30 cellular contexts compared by ENCODE assay signal in genomic region chr19:18737954-18738351, GRCh38. TPM values are rescaled to one million over a fixed set of nuclear protein-coding genes. Genes with fewer than 3 reads are reported as not detected.
DNase-seq lines count a peak whose midpoint lies in the region; ATAC-seq and TF ChIP-seq lines count a peak whose summit lies in the region.
"Had no signal": no experiment of that assay in that cellular context is flagged by ENCODE, and none has a peak within 500 bp of the region (broad histone marks: within the 10 kb centered on the region; RNA-seq: fewer than 3 reads in every experiment).

No MANE protein-coding gene starts in this region.

- no peaks in the 10 kb centered on the region for H3K9me2 ChIP-seq in hepatocyte (replicated peaks; ENCODE audit: insufficient read depth)

- H3K36me3 Mint-ChIP-seq in CD8-positive, alpha-beta T cell = peaks cover 4% of the 10 kb centered on the region
- no peaks in the 10 kb centered on the region for H3K36me3 Mint-ChIP-seq in WTC11
- H3K36me3 Mint-ChIP-seq in nephron (ENCODE audit: low read depth) = no peaks in the 10 kb centered on the region
- H3K36me3 Mint-ChIP-seq: memory B cell; stimulated activated memory B cell treated with anti-CD40 and anti-IgM and Interleukin-4, amounts not matched to agents 10 μg/mL and 1 μg/mL and 100 μg/mL, for 72 hours had no signal

- H3K4me1 Mint-ChIP-seq in CD8-positive, alpha-beta T cell (ENCODE audit: low read depth) = peaks cover 2% of the 10 kb centered on the region
- H3K4me1 Mint-ChIP-seq in WTC11 = peaks cover 2% of the 10 kb centered on the region; the same call in 1 of the 2 replicates
- peaks cover 29% of the 10 kb centered on the region for H3K4me1 Mint-ChIP-seq in nephron
- H3K4me1 Mint-ChIP-seq: memory B cell; stimulated activated memory B cell treated with anti-CD40 and anti-IgM and Interleukin-4, amounts not matched to agents 10 μg/mL and 1 μg/mL and 100 μg/mL, for 72 hours had no signal

- no peaks in the 10 kb centered on the region for H3K9me3 ChIP-seq in CD8-positive, alpha-beta T cell (ENCODE audit: low read length)
- H3K9me3 ChIP-seq in hepatocyte (ENCODE audit: low read depth) = no peaks in the 10 kb centered on the region
- H3K9me3 ChIP-seq: gastrocnemius medialis, Peyer's patch, spleen, suprapubic skin had no signal

- intact Hi-C loops in CD8-positive, alpha-beta T cell (cut with DNase I, micrococcal nuclease) = no loop called here

- POLR2A ChIA-PET in CD8-positive, alpha-beta T cell (lab: Charles Lee) = no interaction called here
- POLR2A ChIA-PET in WTC11 (lab: Charles Lee) = no interaction called here

- 40% methylated on average over 1 of the region's 1 CpG for WGBS in hepatocyte (ENCODE audit: low lambda C conversion rate, missing lambda C conversion rate)

- peak overlapping the region; percentile 42 for H3K27ac Mint-ChIP-seq in CD8-positive, alpha-beta T cell
- peak overlapping the region; percentile 51 for H3K27ac Mint-ChIP-seq in WTC11
- H3K27ac Mint-ChIP-seq in nephron = peak overlapping the region; percentile 55 to 86 (median 66)
- H3K27ac Mint-ChIP-seq: activated CD8-positive, alpha-beta T cell treated with anti-CD3 and anti-CD28 coated beads, Interleukin-2, amount 10 ng/mL, durations not matched to agents 7 days and 5 days; memory B cell; stimulated activated memory B cell treated with anti-CD40 and anti-IgM and Interleukin-4, amounts not matched to agents 10 μg/mL and 1 μg/mL and 100 μg/mL, for 72 hours had no signal

- H3K27me3 Mint-ChIP-seq in CD8-positive, alpha-beta T cell (ENCODE audit: low read depth) = no peaks in the 10 kb centered on the region
- H3K27me3 Mint-ChIP-seq in WTC11 (ENCODE audit: low read depth) (no peaks in the 10 kb centered on the region), nephron (ENCODE audit: low read depth) (peaks cover 4% of the 10 kb centered on the region)
- H3K27me3 Mint-ChIP-seq: effector memory CD8-positive, alpha-beta T cell; memory B cell; stimulated activated memory B cell treated with anti-CD40 and anti-IgM and Interleukin-4, amounts not matched to agents 10 μg/mL and 1 μg/mL and 100 μg/mL, for 72 hours had no signal

- peaks cover 28% of the 10 kb centered on the region for H3K79me2 ChIP-seq in hepatocyte

- no peak overlapping the region for H2AFZ ChIP-seq in hepatocyte

- no peaks in the 10 kb centered on the region for H3K9me3 Mint-ChIP-seq in CD8-positive, alpha-beta T cell
- H3K9me3 Mint-ChIP-seq in WTC11 = no peaks in the 10 kb centered on the region
- H3K9me3 Mint-ChIP-seq in nephron = no peaks in the 10 kb centered on the region
- H3K9me3 Mint-ChIP-seq: effector memory CD8-positive, alpha-beta T cell; memory B cell; stimulated activated memory B cell treated with anti-CD40 and anti-IgM and Interleukin-4, amounts not matched to agents 10 μg/mL and 1 μg/mL and 100 μg/mL, for 72 hours had no signal

- H3K4me3 Mint-ChIP-seq in CD8-positive, alpha-beta T cell = no peak overlapping the region
- H3K4me3 Mint-ChIP-seq in WTC11 (no peak overlapping the region), nephron (no peak overlapping the region)
- H3K4me3 Mint-ChIP-seq: activated CD8-positive, alpha-beta T cell treated with anti-CD3 and anti-CD28 coated beads, Interleukin-2, amount 10 ng/mL, durations not matched to agents 7 days and 5 days; effector memory CD8-positive, alpha-beta T cell; memory B cell; stimulated activated memory B cell treated with anti-CD40 and anti-IgM and Interleukin-4, amounts not matched to agents 10 μg/mL and 1 μg/mL and 100 μg/mL, for 72 hours had no signal

- no peak for ATAC-seq in CD8-positive, alpha-beta T cell
- ATAC-seq in WTC11 = no peak
- no peak for ATAC-seq in HG03139 (IDR thresholded peaks at IDR 0.05; ENCODE audit: unreplicated experiment)
- no peak for ATAC-seq in GM21526 (IDR thresholded peaks at IDR 0.05; ENCODE audit: low FRiP score, unreplicated experiment)
- ATAC-seq: activated CD8-positive, alpha-beta T cell treated with anti-CD3 and anti-CD28 coated beads, Interleukin-2, amount 10 ng/mL, durations not matched to agents 7 days and 5 days; effector memory CD8-positive, alpha-beta T cell; gastrocnemius medialis; stimulated activated memory B cell treated with anti-CD40 and anti-IgM and Interleukin-4, amounts not matched to agents 10 μg/mL and 1 μg/mL and 100 μg/mL, for 72 hours had no signal

- no peaks in the 10 kb centered on the region for H3K4me1 ChIP-seq in CD8-positive, alpha-beta T cell (ENCODE audit: insufficient read depth, low read length)
- peaks cover 58% of the 10 kb centered on the region for H3K4me1 ChIP-seq in hepatocyte (ENCODE audit: insufficient read depth)
- H3K4me1 ChIP-seq: gastrocnemius medialis had no signal

- no peak overlapping the region for H3K27ac ChIP-seq in CD8-positive, alpha-beta T cell (ENCODE audit: low read depth, low read length)
- H3K27ac ChIP-seq in hepatocyte = peak overlapping the region; percentile 88
- H3K27ac ChIP-seq: gastrocnemius medialis, Peyer's patch, spleen, suprapubic skin had no signal

- no peaks in the 10 kb centered on the region for H3K36me3 ChIP-seq in CD8-positive, alpha-beta T cell (ENCODE audit: insufficient read depth, low read length)
- H3K36me3 ChIP-seq in hepatocyte (replicated peaks; ENCODE audit: insufficient read depth, low read depth) = no peaks in the 10 kb centered on the region
- H3K36me3 ChIP-seq: gastrocnemius medialis, Peyer's patch, suprapubic skin had no signal

- TF ChIP-seq CTCF in CD8-positive, alpha-beta T cell (IDR thresholded peaks at IDR 0.05) = no peak
- no peak for TF ChIP-seq CTCF in WTC11 (IDR thresholded peaks at IDR 0.05)
- no peak for TF ChIP-seq CTCF in hepatocyte (IDR thresholded peaks at IDR 0.05; ENCODE audit: poor library complexity)
- TF ChIP-seq CTCF in nephron (IDR thresholded peaks at IDR 0.05; ENCODE audit: unreplicated experiment in 3 of 3) = no peak

- H4K20me1 ChIP-seq in hepatocyte (ENCODE audit: insufficient read depth, poor library complexity, severe bottlenecking) = no peaks in the 10 kb centered on the region

- no peak overlapping the region for H3K4me3 ChIP-seq in CD8-positive, alpha-beta T cell (ENCODE audit: low read depth, low read length)
- H3K4me3 ChIP-seq in hepatocyte = no peak overlapping the region
- H3K4me3 ChIP-seq: gastrocnemius medialis, Peyer's patch, spleen, suprapubic skin had no signal

- DNase-seq in CD8-positive, alpha-beta T cell = no peak
- no peak for DNase-seq in WTC11 (ENCODE audit: low spot score)
- peak; percentile 67 for DNase-seq in hepatocyte (ENCODE audit: low spot score)
- no peak for DNase-seq in SW480 (ENCODE audit: low spot score)
- DNase-seq in NCI-H146 (lab: John Stamatoyannopoulos, UW) = no peak
- DNase-seq: activated CD4-positive, alpha-beta T cell treated with anti-CD3 and anti-CD28 coated beads for 1 hour; activated CD8-positive, alpha-beta T cell treated with anti-CD3 and anti-CD28 coated beads, Interleukin-2, amount 10 ng/mL, durations not matched to agents 7 days and 5 days; activated gamma-delta T cell treated with Interleukin-2 at 50 U/mL for 16 hours; C1 segment of cervical spinal cord; DMS 273 treated with DMSO at 0.1 percent for 48 hours; effector memory CD8-positive, alpha-beta T cell; gastrocnemius medialis; KG1; MM.1S; NCI-H1436; NCI-H2107; NCI-H510A treated with DMSO at 0.1 percent for 48 hours; Peyer's patch; retina; spleen; stimulated activated CD4-positive, alpha-beta T cell treated with anti-CD3 and anti-CD28 coated beads, Interleukin-2, amount 100 ng/mL, for 48 hours; T-helper 1 cell had no signal

- peak overlapping the region; percentile 25 for H3K4me2 ChIP-seq in hepatocyte

- H3K27me3 ChIP-seq in CD8-positive, alpha-beta T cell (ENCODE audit: insufficient read depth, low read length) = no peaks in the 10 kb centered on the region
- no peaks in the 10 kb centered on the region for H3K27me3 ChIP-seq in hepatocyte
- H3K27me3 ChIP-seq: gastrocnemius medialis, Peyer's patch, spleen, suprapubic skin had no signal

- CTCF ChIA-PET in CD8-positive, alpha-beta T cell (lab: Charles Lee) = no interaction called here
- CTCF ChIA-PET in WTC11 (lab: Charles Lee) = no interaction called here

TF ChIP-seq in WTC11, 78 proteins besides CTCF, POLR2A, EP300 and RAD21 (continues in another document):
- TF ChIP-seq, protein P1, sequence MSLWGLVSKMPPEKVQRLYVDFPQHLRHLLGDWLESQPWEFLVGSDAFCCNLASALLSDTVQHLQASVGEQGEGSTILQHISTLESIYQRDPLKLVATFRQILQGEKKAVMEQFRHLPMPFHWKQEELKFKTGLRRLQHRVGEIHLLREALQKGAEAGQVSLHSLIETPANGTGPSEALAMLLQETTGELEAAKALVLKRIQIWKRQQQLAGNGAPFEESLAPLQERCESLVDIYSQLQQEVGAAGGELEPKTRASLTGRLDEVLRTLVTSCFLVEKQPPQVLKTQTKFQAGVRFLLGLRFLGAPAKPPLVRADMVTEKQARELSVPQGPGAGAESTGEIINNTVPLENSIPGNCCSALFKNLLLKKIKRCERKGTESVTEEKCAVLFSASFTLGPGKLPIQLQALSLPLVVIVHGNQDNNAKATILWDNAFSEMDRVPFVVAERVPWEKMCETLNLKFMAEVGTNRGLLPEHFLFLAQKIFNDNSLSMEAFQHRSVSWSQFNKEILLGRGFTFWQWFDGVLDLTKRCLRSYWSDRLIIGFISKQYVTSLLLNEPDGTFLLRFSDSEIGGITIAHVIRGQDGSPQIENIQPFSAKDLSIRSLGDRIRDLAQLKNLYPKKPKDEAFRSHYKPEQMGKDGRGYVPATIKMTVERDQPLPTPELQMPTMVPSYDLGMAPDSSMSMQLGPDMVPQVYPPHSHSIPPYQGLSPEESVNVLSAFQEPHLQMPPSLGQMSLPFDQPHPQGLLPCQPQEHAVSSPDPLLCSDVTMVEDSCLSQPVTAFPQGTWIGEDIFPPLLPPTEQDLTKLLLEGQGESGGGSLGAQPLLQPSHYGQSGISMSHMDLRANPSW (CRISPR knock-in tag; conservative IDR thresholded peaks at IDR 0.05; ENCODE audit: low read depth) = no peak
- TF ChIP-seq ZNF219 (CRISPR knock-in tag; IDR thresholded peaks at IDR 0.05; ENCODE audit: borderline replicate concordance) = no peak
- no peak for TF ChIP-seq CBFB (CRISPR knock-in tag; IDR thresholded peaks at IDR 0.05; ENCODE audit: low read depth)
- TF ChIP-seq, protein P2, sequence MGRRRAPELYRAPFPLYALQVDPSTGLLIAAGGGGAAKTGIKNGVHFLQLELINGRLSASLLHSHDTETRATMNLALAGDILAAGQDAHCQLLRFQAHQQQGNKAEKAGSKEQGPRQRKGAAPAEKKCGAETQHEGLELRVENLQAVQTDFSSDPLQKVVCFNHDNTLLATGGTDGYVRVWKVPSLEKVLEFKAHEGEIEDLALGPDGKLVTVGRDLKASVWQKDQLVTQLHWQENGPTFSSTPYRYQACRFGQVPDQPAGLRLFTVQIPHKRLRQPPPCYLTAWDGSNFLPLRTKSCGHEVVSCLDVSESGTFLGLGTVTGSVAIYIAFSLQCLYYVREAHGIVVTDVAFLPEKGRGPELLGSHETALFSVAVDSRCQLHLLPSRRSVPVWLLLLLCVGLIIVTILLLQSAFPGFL (CRISPR knock-in tag; IDR thresholded peaks at IDR 0.05; ENCODE audit: borderline replicate concordance) = no peak

RNA-seq across cellular contexts. Expression of gene COMP, which starts 53.2 kb away (rescaled TPM):
- not detected for total RNA-seq in CD8-positive, alpha-beta T cell
- total RNA-seq in WTC11 (2021) (0.13 to 0.18 TPM (median 0.16 TPM) in 3 replicates), hepatocyte (2.8 and 3.0 TPM in 2 replicates)
- 12.5 and 16.3 TPM in 2 replicates for polyA plus RNA-seq in hepatocyte
- total RNA-seq: activated CD8-positive, alpha-beta T cell treated with anti-CD3 and anti-CD28 coated beads, Interleukin-2, amount 10 ng/mL, durations not matched to agents 7 days and 5 days; bronchial epithelial cell; myocyte; spleen had no signal

RNA-seq across cellular contexts. Expression of gene CRTC1, which starts 54.5 kb away (rescaled TPM):
- 1 to 10 TPM; 7.1 to 7.5 TPM for total RNA-seq in CD8-positive, alpha-beta T cell
- total RNA-seq in WTC11 (2021) = 12.3 to 17.0 TPM (median 16.3 TPM) in 3 replicates
- 2.0 and 2.5 TPM in 2 replicates for total RNA-seq in hepatocyte
- polyA plus RNA-seq in hepatocyte = 4.5 and 4.8 TPM in 2 replicates
